12 cellular contexts compared by ENCODE assay signal in the genomic region with DNA sequence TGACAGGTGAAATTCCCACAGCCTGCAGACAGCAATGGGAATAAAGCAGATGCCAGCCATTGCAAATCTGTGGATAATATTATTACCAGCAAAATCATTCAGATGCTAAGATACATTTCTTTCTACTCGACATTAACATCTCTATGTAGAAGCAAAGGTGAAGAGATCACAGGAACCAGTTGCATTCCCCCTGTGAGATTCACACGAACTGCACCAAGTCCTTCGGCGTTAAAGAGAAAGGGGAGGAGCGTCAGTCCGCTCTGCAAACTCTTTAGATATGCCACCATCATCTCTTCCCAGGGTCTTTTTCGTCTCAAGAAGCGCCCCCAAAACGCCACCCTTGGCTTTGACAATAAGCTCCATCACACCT. TPM values are rescaled to one million over a fixed set of nuclear protein-coding genes. Genes with fewer than 3 reads are reported as not detected.
DNase-seq lines count a peak whose midpoint lies in the region; ATAC-seq and TF ChIP-seq lines count a peak whose summit lies in the region.
"Had no signal": no experiment of that assay in that cellular context is flagged by ENCODE, and none has a peak within 500 bp of the region (broad histone marks: within the 10 kb centered on the region; RNA-seq: fewer than 3 reads in every experiment).

No MANE protein-coding gene starts in this region.

- peak overlapping the region in 1 of 2 donors; percentile 18 for H3K27ac Mint-ChIP-seq in T-cell
- H3K27ac Mint-ChIP-seq in memory B cell = peak overlapping the region; percentile 45

- peak overlapping the region; percentile 61 to 84 (median 72) for H3K4me3 Mint-ChIP-seq in T-cell
- peak overlapping the region; percentile 99 for H3K4me3 Mint-ChIP-seq in memory B cell

- CTCF ChIA-PET in T-cell (lab: Charles Lee) = no interaction called here

- peaks cover 85 to 86% of the 10 kb centered on the region in 2 donors for H3K27me3 Mint-ChIP-seq in T-cell
- H3K27me3 Mint-ChIP-seq in memory B cell = peaks cover 48% of the 10 kb centered on the region

- H3K9me3 Mint-ChIP-seq in T-cell (no peaks in the 10 kb centered on the region), memory B cell (no peaks in the 10 kb centered on the region)

- no peak overlapping the region for H3K4me3 ChIP-seq in coronary artery

- H3K4me1 Mint-ChIP-seq in T-cell (peaks cover 57 to 74% (median 66%) of the 10 kb centered on the region in 3 donors), memory B cell (peaks cover 38% of the 10 kb centered on the region)

- POLR2A ChIA-PET in T-cell (lab: Charles Lee) = no interaction called here

- ATAC-seq in GM21529 (IDR thresholded peaks at IDR 0.05; ENCODE audit: unreplicated experiment) (peak; percentile 10), T-cell (replicated peaks in 1 of 4) (no peak), memory B cell (ENCODE audit: low read depth) (no peak), HG03196 (IDR thresholded peaks at IDR 0.05; ENCODE audit: unreplicated experiment) (no peak)

- H3K27ac ChIP-seq in coronary artery = no peak overlapping the region
- H3K27ac ChIP-seq: esophagus muscularis mucosa, PC-9 had no signal

- TF ChIP-seq CTCF in GM10266 (IDR thresholded peaks at IDR 0.05; ENCODE audit: control insufficient read depth, insufficient read depth, low read depth, missing control alignments) = no peak
- no peak for TF ChIP-seq CTCF in coronary artery (IDR thresholded peaks at IDR 0.05)

- DNase-seq in GM10266 (ENCODE audit: extremely low spot score) (peak; percentile 50), T-cell (no peak), memory B cell (ENCODE audit: low spot score in 2 of 2) (no peak), foreskin melanocyte (no peak), NCI-H1436 (lab: John Stamatoyannopoulos, UW) (no peak), coronary artery (ENCODE audit: low spot score) (no peak)
- DNase-seq: activated effector memory CD4-positive, alpha-beta T cell treated with Interleukin-2 at 50 U/mL for 16 hours; midbrain; PC-9 had no signal

- no peaks in the 10 kb centered on the region for H3K36me3 Mint-ChIP-seq in T-cell
- H3K36me3 Mint-ChIP-seq in memory B cell = no peaks in the 10 kb centered on the region

RNA-seq across cellular contexts. Expression of gene NEUROG2, which starts 1.9 kb away (rescaled TPM):
- total RNA-seq in T-cell = not detected
- total RNA-seq: esophagus muscularis mucosa, PC-9 had no signal
